Comparison of ENCODE assay signal across 19 cellular contexts in genomic region chr19:6216236-6216995, GRCh38.
A peak's percentile ranks its signal among the peaks of the same experiment; 100 is the strongest.
DNase-seq lines count a peak whose midpoint lies in the region; ATAC-seq, FAIRE-seq and TF ChIP-seq lines count a peak whose summit lies in the region.
"Had no signal": no experiment of that assay in that cellular context is flagged by ENCODE, and none has a peak within 500 bp of the region (broad histone marks: within the 10 kb centered on the region; RNA-seq: fewer than 3 reads in every experiment).

No MANE protein-coding gene starts in this region.

- H3K9me3 Mint-ChIP-seq in glutamatergic neuron (ENCODE audit: unreplicated experiment): peaks cover 2% of the 10 kb centered on the region
- H3K9me3 Mint-ChIP-seq in activated naive CD4-positive, alpha-beta T cell treated with anti-CD3 and anti-CD28 coated beads for 36 hours: no peaks in the 10 kb centered on the region
- H3K9me3 Mint-ChIP-seq: activated B cell treated with CpG ODN at 0.5 μM for 24 hours; CD8-positive, alpha-beta T cell; effector memory CD8-positive, alpha-beta T cell had no signal

- H3K9me2 ChIP-seq in neural cell (ENCODE audit: insufficient read depth, low read length): no peaks in the 10 kb centered on the region

- ATAC-seq in right lobe of liver: no peak
- no peak for ATAC-seq in HepG2
- ATAC-seq in upper lobe of left lung (ENCODE audit: low FRiP score in 2 of 2): no peak
- no peak for ATAC-seq in GM21576 (IDR thresholded peaks at IDR 0.05; ENCODE audit: unreplicated experiment)
- ATAC-seq: CD8-positive, alpha-beta T cell; effector memory CD8-positive, alpha-beta T cell had no signal

- CTCF ChIA-PET in HepG2 (lab: Yijun Ruan, JAX; ENCODE audit: low intra/inter-chr PET ratio, low total read pairs): no interaction called here
- CTCF ChIA-PET in activated naive CD4-positive, alpha-beta T cell treated with anti-CD3 and anti-CD28 coated beads for 36 hours (lab: Charles Lee): no interaction called here

- POLR2A ChIA-PET in HepG2 (lab: Yijun Ruan, JAX): no interaction called here

- no peak for FAIRE-seq in HepG2 (lab: Jason Lieb, UNC)

- no peaks in the 10 kb centered on the region for H4K20me1 ChIP-seq in HepG2 (ENCODE audit: insufficient read depth, low read length)
- H4K20me1 ChIP-seq in neural cell (ENCODE audit: insufficient read depth): no peaks in the 10 kb centered on the region

- H3K27ac ChIP-seq in right lobe of liver (no peak overlapping the region), HepG2 (ENCODE audit: extremely low read length, insufficient read depth, low read length) (no peak overlapping the region), neural cell (ENCODE audit: low read length) (peak overlapping the region; percentile 96), upper lobe of left lung (peak overlapping the region in 3 of 4 donors; percentile 8 to 75 (median 30))
- H3K27ac ChIP-seq: brain microvascular endothelial cell, parathyroid adenoma, PC-9, suprapubic skin had no signal

- no peaks in the 10 kb centered on the region for H3K36me3 Mint-ChIP-seq in glutamatergic neuron (ENCODE audit: unreplicated experiment)
- peaks cover 2% of the 10 kb centered on the region for H3K36me3 Mint-ChIP-seq in activated naive CD4-positive, alpha-beta T cell treated with anti-CD3 and anti-CD28 coated beads for 36 hours (ENCODE audit: low read depth)

- WGBS in right lobe of liver (ENCODE audit: insufficient coverage, low coverage, low lambda C conversion rate, missing lambda C conversion rate): 92% methylated on average over 5 of the region's 36 CpGs
- WGBS in HepG2 (ENCODE audit: low lambda C conversion rate): 98% methylated on average over 18 of the region's 36 CpGs
- WGBS in upper lobe of left lung, 2 donors: 79 to 94% methylated on average over 12 to 33 of the region's 36 CpGs

- TF ChIP-seq POLR2A in right lobe of liver (IDR thresholded peaks at IDR 0.05) (no peak), HepG2 (IDR thresholded peaks at IDR 0.05; ENCODE audit: insufficient read depth in 1 of 2, low read depth in 2 of 2, low read length in 2 of 2) (no peak), upper lobe of left lung (IDR thresholded peaks at IDR 0.05) (no peak)

- peak overlapping the region; percentile 62 for H3K27ac Mint-ChIP-seq in glutamatergic neuron (ENCODE audit: unreplicated experiment)
- H3K27ac Mint-ChIP-seq in activated naive CD4-positive, alpha-beta T cell treated with anti-CD3 and anti-CD28 coated beads for 36 hours: no peak overlapping the region
- H3K27ac Mint-ChIP-seq: activated B cell treated with CpG ODN at 0.5 μM for 24 hours; CD8-positive, alpha-beta T cell; effector memory CD8-positive, alpha-beta T cell had no signal

- no peak for TF ChIP-seq RAD21 in HepG2 (CRISPR knock-in tag; IDR thresholded peaks at IDR 0.05)
- TF ChIP-seq RAD21 in neural cell (conservative IDR thresholded peaks at IDR 0.05): no peak

- H3F3A ChIP-seq in neural cell (ENCODE audit: insufficient read depth, low read length, poor library complexity, severe bottlenecking): no peaks in the 10 kb centered on the region

- TF ChIP-seq CTCF in right lobe of liver (IDR thresholded peaks at IDR 0.05): no peak
- TF ChIP-seq CTCF in HepG2 (CRISPR knock-in tag; IDR thresholded peaks at IDR 0.05): no peak
- no peak for TF ChIP-seq CTCF in glutamatergic neuron (IDR thresholded peaks at IDR 0.05; ENCODE audit: partially characterized antibody, unreplicated experiment)
- no peak for TF ChIP-seq CTCF in neural cell (IDR thresholded peaks at IDR 0.05; ENCODE audit: poor library complexity, severe bottlenecking)
- TF ChIP-seq CTCF in upper lobe of left lung (IDR thresholded peaks at IDR 0.05): no peak

- DNase-seq in right lobe of liver (peak in 2 of 3 donors; percentile 23 to 45), HepG2 (ENCODE audit: low spot score) (no peak), glutamatergic neuron (peak; percentile 29), upper lobe of left lung (peak in 1 of 2 donors; percentile 77), NCI-H187 treated with DMSO at 0.1 percent for 48 hours (lab: John Stamatoyannopoulos, UW) (no peak)
- DNase-seq in activated naive CD4-positive, alpha-beta T cell treated with anti-CD3 and anti-CD28 coated beads for 36 hours: no peak
- DNase-seq: ACHN; activated B cell treated with CpG ODN at 0.5 μM for 24 hours; CD8-positive, alpha-beta T cell; effector memory CD8-positive, alpha-beta T cell; EL; NCI-H1694; NCI-H510A treated with DMSO at 0.1 percent for 48 hours; PC-9 had no signal

- H3K27me3 ChIP-seq in right lobe of liver (no peaks in the 10 kb centered on the region), HepG2 (ENCODE audit: control insufficient read depth in 1 of 2, insufficient read depth in 2 of 2, low read length in 2 of 2) (no peaks in the 10 kb centered on the region), neural cell (ENCODE audit: insufficient read depth, low read depth, low read length) (no peaks in the 10 kb centered on the region), upper lobe of left lung (no peaks in the 10 kb centered on the region)
- H3K27me3 ChIP-seq: brain microvascular endothelial cell, suprapubic skin had no signal

- H3K79me2 ChIP-seq in HepG2 (ENCODE audit: insufficient read depth, low read length) (no peaks in the 10 kb centered on the region), neural cell (replicated peaks; ENCODE audit: insufficient read depth, low read length) (peaks cover 14% of the 10 kb centered on the region)

- peaks cover 8% of the 10 kb centered on the region for H3K4me1 Mint-ChIP-seq in glutamatergic neuron (ENCODE audit: low read depth, unreplicated experiment)
- H3K4me1 Mint-ChIP-seq in activated naive CD4-positive, alpha-beta T cell treated with anti-CD3 and anti-CD28 coated beads for 36 hours (ENCODE audit: low read depth): no peaks in the 10 kb centered on the region
- H3K4me1 Mint-ChIP-seq: activated B cell treated with CpG ODN at 0.5 μM for 24 hours had no signal

- TF ChIP-seq EP300 in HepG2 (IDR thresholded peaks at IDR 0.05; ENCODE audit: low read depth in 2 of 2, low read length in 2 of 2): no peak
- no peak for TF ChIP-seq EP300 in HepG2 (CRISPR knock-in tag; IDR thresholded peaks at IDR 0.05; ENCODE audit: borderline replicate concordance)
- TF ChIP-seq EP300 in neural cell (conservative IDR thresholded peaks at IDR 0.05; ENCODE audit: poor library complexity, severe bottlenecking): no peak
- TF ChIP-seq EP300 in upper lobe of left lung (IDR thresholded peaks at IDR 0.05): no peak

- H3K4me1 ChIP-seq in right lobe of liver: peaks cover 0 to 18% (median 4%) of the 10 kb centered on the region in 4 donors
- no peaks in the 10 kb centered on the region for H3K4me1 ChIP-seq in HepG2 (ENCODE audit: insufficient read depth, low read length)
- H3K4me1 ChIP-seq in upper lobe of left lung: peaks cover 38 to 56% (median 45%) of the 10 kb centered on the region in 4 donors

- peaks cover 10% of the 10 kb centered on the region for H3K27me3 Mint-ChIP-seq in glutamatergic neuron (ENCODE audit: unreplicated experiment)
- H3K27me3 Mint-ChIP-seq in activated naive CD4-positive, alpha-beta T cell treated with anti-CD3 and anti-CD28 coated beads for 36 hours (ENCODE audit: low read depth): no peaks in the 10 kb centered on the region
- H3K27me3 Mint-ChIP-seq: activated B cell treated with CpG ODN at 0.5 μM for 24 hours; effector memory CD8-positive, alpha-beta T cell had no signal

- H3K4me3 ChIP-seq in right lobe of liver (no peak overlapping the region), HepG2 (replicated peaks in 1 of 3; ENCODE audit: insufficient read depth in 1 of 3, low read depth in 2 of 3, low read length in 3 of 3) (no peak overlapping the region), neural cell (ENCODE audit: low read length) (peak overlapping the region; percentile 80), upper lobe of left lung (peak overlapping the region in 1 of 4 donors; percentile 38)
- H3K4me3 ChIP-seq: PC-9, suprapubic skin had no signal

- in situ Hi-C loops in HepG2 (cut with HindIII; ENCODE audit: extremely low pct_ligation_motif_present, low pct_unique_long_range_greater_than_20kb): no loop called here

- peak overlapping the region; percentile 59 for H3K4me3 Mint-ChIP-seq in glutamatergic neuron (ENCODE audit: unreplicated experiment)
- H3K4me3 Mint-ChIP-seq in activated naive CD4-positive, alpha-beta T cell treated with anti-CD3 and anti-CD28 coated beads for 36 hours: no peak overlapping the region
- H3K4me3 Mint-ChIP-seq: activated B cell treated with CpG ODN at 0.5 μM for 24 hours; CD8-positive, alpha-beta T cell; effector memory CD8-positive, alpha-beta T cell had no signal

- H3K9me3 ChIP-seq in right lobe of liver: no peaks in the 10 kb centered on the region
- no peaks in the 10 kb centered on the region for H3K9me3 ChIP-seq in HepG2 (ENCODE audit: low read length)
- H3K9me3 ChIP-seq in neural cell (ENCODE audit: low read length): no peaks in the 10 kb centered on the region
- no peaks in the 10 kb centered on the region for H3K9me3 ChIP-seq in upper lobe of left lung
- H3K9me3 ChIP-seq: suprapubic skin had no signal

- H3K36me3 ChIP-seq in right lobe of liver: peaks cover 0 to 4% (median 2%) of the 10 kb centered on the region in 4 donors
- peaks cover 3 to 4% of the 10 kb centered on the region in 2 experiments; a peak in 4 of 5 replicates for H3K36me3 ChIP-seq in HepG2 (replicated peaks in 1 of 2; ENCODE audit: control insufficient read depth in 1 of 2, insufficient read depth in 2 of 2, low read length in 2 of 2)
- no peaks in the 10 kb centered on the region for H3K36me3 ChIP-seq in neural cell (ENCODE audit: insufficient read depth, low read length)
- H3K36me3 ChIP-seq in upper lobe of left lung: peaks cover 6 to 68% (median 50%) of the 10 kb centered on the region in 4 donors

- H3K9ac ChIP-seq in HepG2 (ENCODE audit: insufficient read depth, low read depth, low read length) (no peak overlapping the region), neural cell (ENCODE audit: low read length) (peak overlapping the region; percentile 89)
- H3K9ac ChIP-seq: parathyroid adenoma had no signal

- H2AFZ ChIP-seq in HepG2 (ENCODE audit: low read length) (no peak overlapping the region), neural cell (ENCODE audit: low read depth, low read length) (no peak overlapping the region)
- H2AFZ ChIP-seq: parathyroid adenoma, PC-9 had no signal

- H3K4me2 ChIP-seq in HepG2 (ENCODE audit: low read depth, low read length) (no peak overlapping the region), neural cell (ENCODE audit: low read length) (peak overlapping the region; percentile 89)
- H3K4me2 ChIP-seq: PC-9 had no signal

- BruUV-seq in HepG2 (replicated peaks; lab: Mats Ljungman, UMichigan): no TSS peak

- intact Hi-C loops in right lobe of liver (cut with DNase I) (loop anchor here (5.0 to 10.0 kb wide), 2 partner anchors 48 to 81 kb away; no protein-coding TSS in a partner anchor), HepG2 (cut with micrococcal nuclease; ENCODE audit: unreplicated experiment) (no loop called here)
- intact Hi-C loops in activated naive CD4-positive, alpha-beta T cell treated with anti-CD3 and anti-CD28 coated beads for 36 hours (cut with micrococcal nuclease): no loop called here

TF ChIP-seq in HepG2, 621 proteins besides CTCF, POLR2A, EP300 and RAD21 (continues in another document):
- TF ChIP-seq SOX6 (IDR thresholded peaks at IDR 0.05) (no peak), SOX6 (CRISPR knock-in tag; IDR thresholded peaks at IDR 0.05) (no peak)

TF ChIP-seq in neural cell, 6 proteins besides CTCF, POLR2A, EP300 and RAD21 (continues in another document):
- TF ChIP-seq SMC3 (conservative IDR thresholded peaks at IDR 0.05; ENCODE audit: poor library complexity): no peak

Comparison
In these comparisons a context has a peak if more than half of its experiments do, and no peak if none do; other contexts are left out.
1. DNase-seq: peak in right lobe of liver (2 of 3) and glutamatergic neuron (single experiment); none in HepG2 (single experiment), NCI-H187 treated with DMSO at 0.1 percent for 48 hours (single experiment) and activated naive CD4-positive, alpha-beta T cell treated with anti-CD3 and anti-CD28 coated beads for 36 hours (single experiment).
2. intact Hi-C loops: an anchor here in right lobe of liver (5.0 to 10.0 kb wide); none called in HepG2 and activated naive CD4-positive, alpha-beta T cell treated with anti-CD3 and anti-CD28 coated beads for 36 hours.
3. H3K27ac ChIP-seq: peak in neural cell (single experiment) and upper lobe of left lung (3 of 4); none in right lobe of liver (0 of 3) and HepG2 (single experiment).